1 cellular context compared by ENCODE assay signal in genomic region chr5:34188001-34188822, GRCh38.
TF ChIP-seq lines count a peak whose summit lies in the region.

No MANE protein-coding gene starts in this region.

TF ChIP-seq in H1, 55 proteins besides CTCF, POLR2A, EP300 and RAD21 (continued from another document):
- TF ChIP-seq MAX (IDR thresholded peaks at IDR 0.05) (0 out of 2 replicates have a peak, but pooled peaks have one; percentile 21), ATF3 (IDR thresholded peaks at IDR 0.05; ENCODE audit: insufficient read depth, low read depth, low read length) (0 out of 2 replicates have a peak, but pooled peaks have one; percentile 38), SIN3A (conservative IDR thresholded peaks at IDR 0.05 in 1 of 2, IDR thresholded peaks at IDR 0.05 in 1 of 2; ENCODE audit: low read depth in 1 of 2, low read length in 2 of 2) (0 out of 4 replicates have a peak, but pooled peaks have one; percentile 26 to 31)
